In genomic region chr7:143373255-143373794, GRCh38 we compare ENCODE assay signal across 14 cellular contexts. TPM values are rescaled to one million over a fixed set of nuclear protein-coding genes. Genes with fewer than 3 reads are reported as not detected.
DNase-seq lines count a peak whose midpoint lies in the region; ATAC-seq, FAIRE-seq and TF ChIP-seq lines count a peak whose summit lies in the region.
"Had no signal": no experiment of that assay in that cellular context is flagged by ENCODE, and none has a peak within 500 bp of the region (broad histone marks: within the 10 kb centered on the region; RNA-seq: fewer than 3 reads in every experiment).

No MANE protein-coding gene starts in this region.

- no peaks in the 10 kb centered on the region for H3K36me3 Mint-ChIP-seq in activated T-cell treated with anti-CD3 and anti-CD28 coated beads, Interleukin-2, amount 50 U/mL, for 24 hours (ENCODE audit: low read depth)
- H3K36me3 Mint-ChIP-seq in chondrocyte (ENCODE audit: low read depth), result no peaks in the 10 kb centered on the region

- H3F3A ChIP-seq in PC-9 (ENCODE audit: insufficient read depth, low read depth), result peaks cover 5% of the 10 kb centered on the region; the same call in 1 of the 2 replicates

- no peaks in the 10 kb centered on the region for H3K27me3 Mint-ChIP-seq in activated T-cell treated with anti-CD3 and anti-CD28 coated beads, Interleukin-2, amount 50 U/mL, for 24 hours
- H3K27me3 Mint-ChIP-seq in chondrocyte (ENCODE audit: low read depth), result no peaks in the 10 kb centered on the region
- H3K27me3 Mint-ChIP-seq: central memory CD8-positive, alpha-beta T cell had no signal

- peaks cover 56% of the 10 kb centered on the region for H3K4me1 Mint-ChIP-seq in activated T-cell treated with anti-CD3 and anti-CD28 coated beads, Interleukin-2, amount 50 U/mL, for 24 hours (ENCODE audit: low read depth)
- H3K4me1 Mint-ChIP-seq in chondrocyte (ENCODE audit: low read depth), result peaks cover 20% of the 10 kb centered on the region

- H3K36me3 ChIP-seq in PC-9 (ENCODE audit: low read depth) (no peaks in the 10 kb centered on the region), osteoblast (ENCODE audit: insufficient read depth, low read length) (no peaks in the 10 kb centered on the region)
- H3K36me3 ChIP-seq: vagina had no signal

- H4K20me1 ChIP-seq in PC-9 (ENCODE audit: insufficient read depth), result no peaks in the 10 kb centered on the region
- H4K20me1 ChIP-seq in osteoblast (ENCODE audit: insufficient read depth, low read length), result no peaks in the 10 kb centered on the region

- FAIRE-seq in D721Med (lab: Jason Lieb, UNC), result no peak

- TF ChIP-seq CTCF in PC-9 (conservative IDR thresholded peaks at IDR 0.05) (peak; percentile 27; the same call in 1 of the 2 replicates), chondrocyte (IDR thresholded peaks at IDR 0.05) (peak; percentile 29), osteoblast (IDR thresholded peaks at IDR 0.05; ENCODE audit: extremely low read depth, low read depth, low read length) (no peak), D721Med (IDR thresholded peaks at IDR 0.05; ENCODE audit: insufficient read depth, missing control alignments) (no peak)

- no peak for ATAC-seq in HG02763 (IDR thresholded peaks at IDR 0.05; ENCODE audit: unreplicated experiment)
- ATAC-seq: left ventricle myocardium superior had no signal

- no peak for DNase-seq in activated T-cell treated with anti-CD3 and anti-CD28 coated beads, Interleukin-2, amount 50 U/mL, for 24 hours
- no peak for DNase-seq in activated T-cell treated with anti-CD3 and anti-CD28 coated beads, Interleukin-2, amount 50 U/mL, for 48 hours
- DNase-seq in PC-9 (no peak), chondrocyte (ENCODE audit: low spot score) (no peak), osteoblast (ENCODE audit: insufficient read length, low spot score, missing footprints) (peak; percentile 10), NCI-H2081 treated with DMSO at 0.1 percent for 48 hours (lab: John Stamatoyannopoulos, UW) (no peak), D721Med (ENCODE audit: insufficient read length, low spot score) (no peak)
- DNase-seq: ACHN, left ventricle myocardium superior had no signal

- CTCF ChIA-PET in PC-9 (lab: Charles Lee), result no interaction called here

- BruUV-seq in PC-9 (replicated peaks; lab: Mats Ljungman, UMichigan), result no TSS peak

- intact Hi-C loops in PC-9 (cut with micrococcal nuclease; ENCODE audit: unreplicated experiment), result no loop called here

- peaks cover 30% of the 10 kb centered on the region for H3K4me1 ChIP-seq in PC-9 (replicated peaks; ENCODE audit: insufficient read depth)
- H3K4me1 ChIP-seq in osteoblast (ENCODE audit: insufficient read depth, low read length), result peaks cover 23% of the 10 kb centered on the region

- H3K27ac Mint-ChIP-seq in activated T-cell treated with anti-CD3 and anti-CD28 coated beads, Interleukin-2, amount 50 U/mL, for 24 hours, result peak overlapping the region; percentile 42
- H3K27ac Mint-ChIP-seq in chondrocyte (ENCODE audit: unreplicated experiment), result no peak overlapping the region

- no peak overlapping the region for H3K27ac ChIP-seq in PC-9
- no peak overlapping the region for H3K27ac ChIP-seq in osteoblast (ENCODE audit: low read depth, low read length)
- H3K27ac ChIP-seq: KMS-11, vagina had no signal

- no peaks in the 10 kb centered on the region for H3K79me2 ChIP-seq in PC-9 (ENCODE audit: low read depth)
- no peaks in the 10 kb centered on the region for H3K79me2 ChIP-seq in osteoblast (ENCODE audit: insufficient read depth, low read length)

- H3K9me2 ChIP-seq in PC-9 (ENCODE audit: insufficient read depth), result no peaks in the 10 kb centered on the region

- no peaks in the 10 kb centered on the region for H3K9me3 Mint-ChIP-seq in activated T-cell treated with anti-CD3 and anti-CD28 coated beads, Interleukin-2, amount 50 U/mL, for 24 hours
- H3K9me3 Mint-ChIP-seq in chondrocyte (ENCODE audit: low read depth), result no peaks in the 10 kb centered on the region
- H3K9me3 Mint-ChIP-seq: central memory CD8-positive, alpha-beta T cell had no signal

- H2AFZ ChIP-seq in PC-9 (no peak overlapping the region), osteoblast (ENCODE audit: low read length) (no peak overlapping the region)

- no peaks in the 10 kb centered on the region for H3K27me3 ChIP-seq in PC-9 (ENCODE audit: insufficient read depth, low read depth)
- H3K27me3 ChIP-seq in osteoblast (ENCODE audit: insufficient read depth, low read length), result no peaks in the 10 kb centered on the region
- H3K27me3 ChIP-seq: vagina had no signal

- POLR2A ChIA-PET in PC-9 (lab: Charles Lee; ENCODE audit: unreplicated experiment), result no interaction called here

- H3K4me2 ChIP-seq in PC-9, result no peak overlapping the region
- no peak overlapping the region for H3K4me2 ChIP-seq in osteoblast (ENCODE audit: insufficient read depth, low read length)
- H3K4me2 ChIP-seq: KMS-11 had no signal

- H3K4me3 ChIP-seq in PC-9, result no peak overlapping the region
- no peak overlapping the region for H3K4me3 ChIP-seq in osteoblast (ENCODE audit: insufficient read depth, low read length)
- H3K4me3 ChIP-seq: vagina had no signal

- H3K9me3 ChIP-seq in PC-9 (ENCODE audit: insufficient read depth, low read depth) (no peaks in the 10 kb centered on the region), osteoblast (ENCODE audit: low read depth, low read length) (no peaks in the 10 kb centered on the region)
- H3K9me3 ChIP-seq: vagina had no signal

- no peak overlapping the region for H3K4me3 Mint-ChIP-seq in activated T-cell treated with anti-CD3 and anti-CD28 coated beads, Interleukin-2, amount 50 U/mL, for 24 hours
- H3K4me3 Mint-ChIP-seq in chondrocyte (ENCODE audit: unreplicated experiment), result no peak overlapping the region
- H3K4me3 Mint-ChIP-seq: central memory CD8-positive, alpha-beta T cell had no signal

RNA-seq across cellular contexts. Expression of gene ZYX, which starts 7.8 kb away (rescaled TPM):
- 145 and 167 TPM in 2 replicates for total RNA-seq in PC-9 (2021)
- total RNA-seq in chondrocyte, result 241 to 386 TPM (median 384 TPM) in 3 replicates
- 38.9 and 47.4 TPM in 2 replicates for total RNA-seq in osteoblast

RNA-seq across cellular contexts. Expression of gene FAM131B, which starts 10.8 kb away (rescaled TPM):
- total RNA-seq in PC-9 (2021) (0.65 and 0.80 TPM in 2 replicates), chondrocyte (3.0 to 4.0 TPM (median 3.1 TPM) in 3 replicates), osteoblast (1.2 and 1.4 TPM in 2 replicates)

RNA-seq across cellular contexts. Expression of gene EPHA1, which starts 35.3 kb away (rescaled TPM):
- total RNA-seq in PC-9 (2021) (35.5 and 39.3 TPM in 2 replicates), chondrocyte (not detected in 3 replicates), osteoblast (not detected in 2 replicates)
- total RNA-seq: left ventricle myocardium superior, myocyte had no signal

RNA-seq across cellular contexts. Expression of gene CLCN1, which starts 57.4 kb away (rescaled TPM):
- 0.15 TPM in 1 of 2 replicates, not detected in the other for total RNA-seq in PC-9 (2021)
- not detected in 3 replicates for total RNA-seq in chondrocyte
- total RNA-seq in osteoblast, result under 0.01 TPM in 2 replicates
- total RNA-seq: left ventricle myocardium superior, myocyte, vagina had no signal

Comparison
In these comparisons a context has a peak if more than half of its experiments do, and no peak if none do; other contexts are left out.
1. CTCF ChIP-seq: peak in PC-9 (single experiment) and chondrocyte (single experiment); none in osteoblast (single experiment) and D721Med (single experiment).
2. RNA of gene EPHA1, which starts 35.3 kb away (total RNA-seq): 35.5 to 39.3 TPM in PC-9; not detected in chondrocyte and not detected in osteoblast; every median in the first group is over 10 times any median in the second.